In genomic region chr10:79397575-79398303, GRCh38 we compare ENCODE assay signal across 15 cellular contexts. TPM values are rescaled to one million over a fixed set of nuclear protein-coding genes. Genes with fewer than 3 reads are reported as not detected.
DNase-seq lines count a peak whose midpoint lies in the region; ATAC-seq lines count a peak whose summit lies in the region.
"Had no signal": no experiment of that assay in that cellular context is flagged by ENCODE, and none has a peak within 500 bp of the region (broad histone marks: within the 10 kb centered on the region; RNA-seq: fewer than 3 reads in every experiment).

No MANE protein-coding gene starts in this region.

- peaks cover 6% of the 10 kb centered on the region for H3K27me3 Mint-ChIP-seq in dendritic cell treated with granulocyte-macrophage colony-stimulating factor and Interleukin-4, amounts not matched to agents 40 ng/mL and 50 ng/mL, for 4 days
- H3K27me3 Mint-ChIP-seq in stimulated activated naive B cell treated with anti-CD40 and anti-IgM and Interleukin-4, amounts not matched to agents 10 μg/mL and 1 μg/mL and 100 μg/mL, for 72 hours, result peaks cover 0 to 14% of the 10 kb centered on the region in 2 donors
- H3K27me3 Mint-ChIP-seq: CD4-positive, alpha-beta memory T cell; central memory CD8-positive, alpha-beta T cell had no signal

- no peak overlapping the region for H3K4me3 ChIP-seq in GM23248
- H3K4me3 ChIP-seq in skeletal muscle satellite cell (ENCODE audit: low read length), result no peak overlapping the region

- H3F3A ChIP-seq in GM23248 (ENCODE audit: insufficient read depth), result peaks cover 41% of the 10 kb centered on the region

- no peaks in the 10 kb centered on the region for H3K9me3 Mint-ChIP-seq in dendritic cell treated with granulocyte-macrophage colony-stimulating factor and Interleukin-4, amounts not matched to agents 40 ng/mL and 50 ng/mL, for 4 days
- H3K9me3 Mint-ChIP-seq in stimulated activated naive B cell treated with anti-CD40 and anti-IgM and Interleukin-4, amounts not matched to agents 10 μg/mL and 1 μg/mL and 100 μg/mL, for 72 hours, result peaks cover 0 to 2% of the 10 kb centered on the region in 2 donors
- H3K9me3 Mint-ChIP-seq: CD4-positive, alpha-beta memory T cell; central memory CD8-positive, alpha-beta T cell had no signal

- H3K9me3 ChIP-seq in GM23248 (ENCODE audit: low read depth) (no peaks in the 10 kb centered on the region), skeletal muscle satellite cell (replicated peaks; ENCODE audit: low read length) (no peaks in the 10 kb centered on the region)

- in situ Hi-C loops in GM23248 (cut with MboI), result no loop called here

- H3K36me3 ChIP-seq in GM23248 (ENCODE audit: low read depth) (no peaks in the 10 kb centered on the region; the same call in 1 of the 2 replicates), skeletal muscle satellite cell (ENCODE audit: insufficient read depth, low read length) (peaks cover 18% of the 10 kb centered on the region)

- peak overlapping the region; percentile 99 for H3K27ac ChIP-seq in GM23248

- peak; percentile 90 for DNase-seq in GM23248
- peak; percentile 89 for DNase-seq in left lobe of liver (ENCODE audit: low spot score)
- no peak for DNase-seq in NCI-H510A (lab: John Stamatoyannopoulos, UW)
- no peak for DNase-seq in SIG-M5 (lab: John Stamatoyannopoulos, UW)
- no peak for DNase-seq in stimulated activated naive B cell treated with anti-CD40 and anti-IgM and Interleukin-4, amounts not matched to agents 10 μg/mL and 1 μg/mL and 100 μg/mL, for 72 hours
- DNase-seq in stimulated activated CD4-positive, alpha-beta T cell treated with anti-CD3 and anti-CD28 coated beads, Interleukin-1b, Interleukin-23, amount 100 ng/mL, for 48 hours, result no peak
- DNase-seq: activated T-cell treated with anti-CD3 and anti-CD28 coated beads for 4 hours; CD4-positive, alpha-beta memory T cell; naive B cell; NCI-H2029 treated with DMSO at 0.1 percent for 48 hours; stimulated activated CD4-positive, alpha-beta T cell treated with anti-CD3 and anti-CD28 coated beads, Interleukin-2, amount 100 ng/mL, for 24 hours; stimulated activated naive CD8-positive, alpha-beta T cell treated with anti-CD3 and anti-CD28 coated beads, Interleukin-15, Interleukin-2, amounts not matched to agents 100 U/mL and 50 U/mL, for 24 hours had no signal

- peak; percentile 77 for ATAC-seq in left lobe of liver
- no peak for ATAC-seq in stimulated activated naive B cell treated with anti-CD40 and anti-IgM and Interleukin-4, amounts not matched to agents 10 μg/mL and 1 μg/mL and 100 μg/mL, for 72 hours (replicated peaks)
- ATAC-seq: stimulated activated naive CD8-positive, alpha-beta T cell treated with anti-CD3 and anti-CD28 coated beads, Interleukin-15, Interleukin-2, amounts not matched to agents 100 U/mL and 50 U/mL, for 24 hours had no signal

- no peaks in the 10 kb centered on the region for H4K20me1 ChIP-seq in GM23248 (ENCODE audit: insufficient read depth)

- peak overlapping the region; percentile 79 for H3K4me2 ChIP-seq in GM23248 (ENCODE audit: unreplicated experiment)
- H3K4me2 ChIP-seq in skeletal muscle satellite cell (ENCODE audit: low read length), result no peak overlapping the region

- H2AFZ ChIP-seq in GM23248, result no peak overlapping the region

- intact Hi-C loops in dendritic cell treated with granulocyte-macrophage colony-stimulating factor and Interleukin-4, amounts not matched to agents 40 ng/mL and 50 ng/mL, for 4 days (cut with micrococcal nuclease), result no loop called here

- H3K9ac ChIP-seq in GM23248, result peak overlapping the region; percentile 90
- H3K9ac ChIP-seq in skeletal muscle satellite cell (ENCODE audit: low read depth, low read length), result peak overlapping the region; percentile 84

- H3K4me3 Mint-ChIP-seq in dendritic cell treated with granulocyte-macrophage colony-stimulating factor and Interleukin-4, amounts not matched to agents 40 ng/mL and 50 ng/mL, for 4 days, result no peak overlapping the region
- H3K4me3 Mint-ChIP-seq in stimulated activated naive B cell treated with anti-CD40 and anti-IgM and Interleukin-4, amounts not matched to agents 10 μg/mL and 1 μg/mL and 100 μg/mL, for 72 hours, result no peak overlapping the region
- H3K4me3 Mint-ChIP-seq: CD4-positive, alpha-beta memory T cell; central memory CD8-positive, alpha-beta T cell; naive B cell had no signal

- peaks cover 48% of the 10 kb centered on the region for H3K79me2 ChIP-seq in GM23248 (ENCODE audit: insufficient read depth)

- H3K27ac Mint-ChIP-seq in dendritic cell treated with granulocyte-macrophage colony-stimulating factor and Interleukin-4, amounts not matched to agents 40 ng/mL and 50 ng/mL, for 4 days, result peak overlapping the region; percentile 21
- H3K27ac Mint-ChIP-seq in stimulated activated naive B cell treated with anti-CD40 and anti-IgM and Interleukin-4, amounts not matched to agents 10 μg/mL and 1 μg/mL and 100 μg/mL, for 72 hours, result no peak overlapping the region
- H3K27ac Mint-ChIP-seq: CD4-positive, alpha-beta memory T cell had no signal

- 19 to 21% methylated on average over 17 of the region's 17 CpGs for WGBS in GM23248 (ENCODE audit: low coverage in 1 of 2, low lambda C conversion rate in 2 of 2, missing lambda C conversion rate in 2 of 2), 2 experiments

- H3K36me3 Mint-ChIP-seq in dendritic cell treated with granulocyte-macrophage colony-stimulating factor and Interleukin-4, amounts not matched to agents 40 ng/mL and 50 ng/mL, for 4 days (ENCODE audit: low read depth), result peaks cover 26% of the 10 kb centered on the region
- no peaks in the 10 kb centered on the region for H3K36me3 Mint-ChIP-seq in stimulated activated naive B cell treated with anti-CD40 and anti-IgM and Interleukin-4, amounts not matched to agents 10 μg/mL and 1 μg/mL and 100 μg/mL, for 72 hours
- H3K36me3 Mint-ChIP-seq: CD4-positive, alpha-beta memory T cell; naive B cell had no signal

- H3K4me1 ChIP-seq in GM23248 (ENCODE audit: insufficient read depth), result peaks cover 59% of the 10 kb centered on the region
- peaks cover 42% of the 10 kb centered on the region for H3K4me1 ChIP-seq in skeletal muscle satellite cell (ENCODE audit: control insufficient read depth, insufficient read depth, low read length)

- H3K9me2 ChIP-seq in GM23248 (ENCODE audit: insufficient read depth), result no peaks in the 10 kb centered on the region

- H3K4me1 Mint-ChIP-seq in dendritic cell treated with granulocyte-macrophage colony-stimulating factor and Interleukin-4, amounts not matched to agents 40 ng/mL and 50 ng/mL, for 4 days (ENCODE audit: low read depth), result peaks cover 72% of the 10 kb centered on the region
- H3K4me1 Mint-ChIP-seq in stimulated activated naive B cell treated with anti-CD40 and anti-IgM and Interleukin-4, amounts not matched to agents 10 μg/mL and 1 μg/mL and 100 μg/mL, for 72 hours, result peaks cover 2 to 8% of the 10 kb centered on the region in 2 donors
- H3K4me1 Mint-ChIP-seq: central memory CD8-positive, alpha-beta T cell had no signal

- no peaks in the 10 kb centered on the region for H3K27me3 ChIP-seq in GM23248 (replicated peaks; ENCODE audit: insufficient read depth)
- H3K27me3 ChIP-seq in skeletal muscle satellite cell (ENCODE audit: control insufficient read depth, insufficient read depth, low read length), result no peaks in the 10 kb centered on the region

RNA-seq across cellular contexts. Expression of gene ZCCHC24, which starts 47.7 kb away (rescaled TPM):
- total RNA-seq in GM23248 (2014; rRNA removed; shearing (Covaris generic)), result 30.3 and 34.0 TPM in 2 replicates
- 29.3 and 30.4 TPM in 2 replicates for polyA plus RNA-seq in GM23248 (2016; fragmentation: Nextera tagmentation; extraction: Ambion mirVana)
- 30.5 TPM for total RNA-seq in left lobe of liver
- 16.5 and 26.2 TPM in 2 replicates for total RNA-seq in skeletal muscle satellite cell (2012; rRNA removed)

RNA-seq across cellular contexts. Expression of gene PPIF, which starts 50.5 kb away (rescaled TPM):
- total RNA-seq in GM23248 (2014; rRNA removed; shearing (Covaris generic)), result 18.7 and 24.6 TPM in 2 replicates
- polyA plus RNA-seq in GM23248 (2016; fragmentation: Nextera tagmentation; extraction: Ambion mirVana), result 45.5 and 50.8 TPM in 2 replicates
- total RNA-seq in left lobe of liver, result 93.4 TPM
- total RNA-seq in skeletal muscle satellite cell (2012; rRNA removed), result 56.0 and 66.0 TPM in 2 replicates

Comparison
In these comparisons a context has a peak if more than half of its experiments do, and no peak if none do; other contexts are left out.
1. DNase-seq: peak in GM23248 (single experiment) and left lobe of liver (single experiment); none in NCI-H510A (single experiment), SIG-M5 (single experiment), stimulated activated naive B cell treated with anti-CD40 and anti-IgM and Interleukin-4, amounts not matched to agents 10 μg/mL and 1 μg/mL and 100 μg/mL, for 72 hours (single experiment) and stimulated activated CD4-positive, alpha-beta T cell treated with anti-CD3 and anti-CD28 coated beads, Interleukin-1b, Interleukin-23, amount 100 ng/mL, for 48 hours (single experiment).